In the genomic region with DNA sequence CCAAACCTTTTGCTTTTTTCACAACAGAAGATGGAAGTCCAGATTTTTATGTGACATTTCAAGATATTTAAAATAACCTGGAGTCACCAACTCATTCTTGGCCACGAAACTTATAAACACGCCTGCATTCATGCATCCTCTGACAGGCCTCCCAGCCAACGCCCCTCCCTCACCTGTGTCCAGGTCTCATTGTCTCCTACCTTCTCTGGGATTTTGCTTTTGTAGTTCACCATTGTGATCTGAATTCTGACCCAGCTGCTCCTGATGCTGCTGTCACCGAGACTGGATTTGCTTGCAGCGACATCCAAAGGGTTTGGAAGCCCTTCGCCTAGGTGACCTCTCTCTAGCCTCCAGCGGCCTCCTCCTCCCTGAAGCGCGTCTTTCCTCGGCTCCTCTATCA, we compare ENCODE assay signal across 4 cellular contexts. TPM values are rescaled to one million over a fixed set of nuclear protein-coding genes. Genes with fewer than 3 reads are reported as not detected.
"Had no signal": no experiment of that assay in that cellular context is flagged by ENCODE, and none has a peak within 500 bp of the region (broad histone marks: within the 10 kb centered on the region; RNA-seq: fewer than 3 reads in every experiment).

No MANE protein-coding gene starts in this region.

- H3K27ac Mint-ChIP-seq: GM23338, H9 had no signal

- H3K4me3 Mint-ChIP-seq: GM23338, H9 had no signal

- ATAC-seq: GM23338 had no signal

- H3K4me3 ChIP-seq: GM23338 had no signal

- DNase-seq: H9, HCEC 1CT, IMR-90 had no signal

RNA-seq across cellular contexts. Expression of a gene that starts 10.8 kb away (rescaled TPM):
- total RNA-seq: IMR-90 had no signal
